Comparison of ENCODE assay signal across 1 cellular context in genomic region chr12:112577473-112578334, GRCh38.
A peak's percentile ranks its signal among the peaks of the same experiment; 100 is the strongest.
TF ChIP-seq lines count a peak whose summit lies in the region.

No MANE protein-coding gene starts in this region.

TF ChIP-seq in H1, 55 proteins besides CTCF, POLR2A, EP300 and RAD21 (continued from another document):
- TF ChIP-seq ATF2 (IDR thresholded peaks at IDR 0.05; ENCODE audit: low read length) (peak; percentile 91; the same call in 1 of the 2 replicates), NANOG (IDR thresholded peaks at IDR 0.05; ENCODE audit: insufficient read depth, low read depth, low read length, poor library complexity, severe bottlenecking) (peak; percentile 91), E2F6 (IDR thresholded peaks at IDR 0.05) (no peak), RFX5 (IDR thresholded peaks at IDR 0.05; ENCODE audit: borderline replicate concordance, low read depth, low read length) (no peak), SP4 (IDR thresholded peaks at IDR 0.05; ENCODE audit: low read length) (no peak), PHF8 (conservative IDR thresholded peaks at IDR 0.05; ENCODE audit: low read depth, low read length) (no peak), GTF2F1 (IDR thresholded peaks at IDR 0.05; ENCODE audit: borderline replicate concordance, low read depth, low read length) (no peak), POU5F1 (IDR thresholded peaks at IDR 0.05; ENCODE audit: low read depth, low read length) (peak; percentile 98), ATF3 (IDR thresholded peaks at IDR 0.05; ENCODE audit: insufficient read depth, low read depth, low read length) (no peak), SP2 (IDR thresholded peaks at IDR 0.05; ENCODE audit: low read length) (no peak), RXRA (IDR thresholded peaks at IDR 0.05; ENCODE audit: insufficient read depth, low read depth, low read length) (peak; percentile 87; the same call in 1 of the 2 replicates), ASH2L (IDR thresholded peaks at IDR 0.05; ENCODE audit: low read length) (no peak), HDAC2 (IDR thresholded peaks at IDR 0.05; ENCODE audit: borderline replicate concordance in 1 of 2, low read depth in 2 of 2, low read length in 2 of 2) (peak; percentile 17 to 99; a peak in 3 of 4 replicates), SP1 (IDR thresholded peaks at IDR 0.05; ENCODE audit: low read depth, low read length) (peak; percentile 65), HDAC6 (IDR thresholded peaks at IDR 0.05; ENCODE audit: low read depth, low read length) (no peak), EGR1 (IDR thresholded peaks at IDR 0.05; ENCODE audit: borderline replicate concordance, low read depth, low read length) (peak; percentile 45; the same call in 1 of the 2 replicates), TCF12 (IDR thresholded peaks at IDR 0.05; ENCODE audit: low read depth, low read length) (0 out of 2 replicates have a peak, but pooled peaks have one; percentile 72), SIX5 (IDR thresholded peaks at IDR 0.05; ENCODE audit: low read depth, low read length) (no peak), CREB1 (IDR thresholded peaks at IDR 0.05) (peak; percentile 36; the same call in 1 of the 2 replicates), SAP30 (IDR thresholded peaks at IDR 0.05; ENCODE audit: insufficient read depth, insufficient replicate concordance, low read length) (no peak), TEAD4 (IDR thresholded peaks at IDR 0.05; ENCODE audit: low read depth, low read length) (peak; percentile 55; the same call in 1 of the 2 replicates), USF2 (IDR thresholded peaks at IDR 0.05; ENCODE audit: low read length) (no peak), BRCA1 (IDR thresholded peaks at IDR 0.05; ENCODE audit: low read depth, low read length) (no peak), YY1 (IDR thresholded peaks at IDR 0.05; ENCODE audit: low read depth, low read length) (0 out of 2 replicates have a peak, but pooled peaks have one; percentile 43), CHD1 (IDR thresholded peaks at IDR 0.05; ENCODE audit: low read depth, low read length) (no peak), BCL11A (IDR thresholded peaks at IDR 0.05; ENCODE audit: low read depth in 2 of 2, low read length in 2 of 2) (peak in 1 of 2 experiments; percentile 53), CTBP2 (IDR thresholded peaks at IDR 0.05; ENCODE audit: borderline replicate concordance, insufficient read depth, insufficient read length, low read length) (no peak), GABPA (IDR thresholded peaks at IDR 0.05; ENCODE audit: borderline replicate concordance, insufficient read depth, low read length) (no peak), NRF1 (IDR thresholded peaks at IDR 0.05; ENCODE audit: low read depth, low read length) (no peak), CHD7 (IDR thresholded peaks at IDR 0.05; ENCODE audit: insufficient replicate concordance, low read length) (peak; percentile 78), MAFK (IDR thresholded peaks at IDR 0.05; ENCODE audit: low read depth, low read length) (no peak), SUZ12 (IDR thresholded peaks at IDR 0.05; ENCODE audit: low read length) (no peak), EZH2 (IDR thresholded peaks at IDR 0.05; ENCODE audit: low read depth, low read length, severe bottlenecking) (no peak), CEBPB (IDR thresholded peaks at IDR 0.05; ENCODE audit: low read depth, low read length) (peak; percentile 75), JUND (IDR thresholded peaks at IDR 0.05; ENCODE audit: low read length) (no peak; the same call in 1 of the 2 replicates), RNF2 (IDR thresholded peaks at IDR 0.05; ENCODE audit: borderline replicate concordance, low read depth, low read length, missing control alignments, poor library complexity, severe bottlenecking) (no peak), FOSL1 (IDR thresholded peaks at IDR 0.05; ENCODE audit: insufficient read depth, low read depth, low read length) (no peak), SIRT6 (IDR thresholded peaks at IDR 0.05; ENCODE audit: low read length) (no peak), TBP (IDR thresholded peaks at IDR 0.05; ENCODE audit: low read depth, low read length) (no peak), TAF7 (optimal IDR thresholded peaks at IDR 0.05; ENCODE audit: borderline replicate concordance, low read depth, low read length) (no peak), CBX8 (IDR thresholded peaks at IDR 0.05; ENCODE audit: borderline replicate concordance, low read depth, low read length) (no peak)
